1 cellular context compared by ENCODE assay signal in the genomic region with DNA sequence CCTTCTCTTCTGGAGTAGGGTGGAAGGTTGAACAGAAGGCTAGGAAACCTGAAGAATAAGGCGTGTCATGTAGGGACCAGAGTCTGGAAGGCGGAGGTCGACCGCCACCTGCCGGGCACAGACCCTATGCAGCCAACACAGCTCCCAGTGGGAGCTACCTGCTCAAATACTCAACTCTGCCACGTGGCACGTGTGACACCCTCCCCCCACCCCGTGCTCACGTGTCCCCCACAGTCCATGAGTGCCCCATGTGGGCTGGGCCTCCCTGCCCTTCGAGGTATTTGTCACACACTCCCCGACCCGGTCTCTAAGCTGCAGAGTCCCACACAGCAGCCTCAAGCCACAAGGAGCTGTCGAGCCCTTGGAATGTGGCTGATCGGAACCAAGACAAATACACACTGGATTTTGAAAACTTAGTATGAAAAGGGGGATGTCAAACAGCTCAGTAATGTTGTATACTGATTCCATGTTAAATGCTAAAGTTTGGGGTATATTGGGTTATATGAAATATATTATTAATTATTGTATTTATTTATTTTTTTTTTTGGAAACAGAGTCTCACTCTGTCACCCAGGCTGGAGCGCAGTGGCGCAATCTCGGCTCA.
A peak's percentile ranks its signal among the peaks of the same experiment; 100 is the strongest.
TF ChIP-seq lines count a peak whose summit lies in the region.

No MANE protein-coding gene starts in this region.

TF ChIP-seq in HepG2, 621 proteins besides CTCF, POLR2A, EP300 and RAD21 (continued from another document and continues in another):
- TF ChIP-seq, protein P1, sequence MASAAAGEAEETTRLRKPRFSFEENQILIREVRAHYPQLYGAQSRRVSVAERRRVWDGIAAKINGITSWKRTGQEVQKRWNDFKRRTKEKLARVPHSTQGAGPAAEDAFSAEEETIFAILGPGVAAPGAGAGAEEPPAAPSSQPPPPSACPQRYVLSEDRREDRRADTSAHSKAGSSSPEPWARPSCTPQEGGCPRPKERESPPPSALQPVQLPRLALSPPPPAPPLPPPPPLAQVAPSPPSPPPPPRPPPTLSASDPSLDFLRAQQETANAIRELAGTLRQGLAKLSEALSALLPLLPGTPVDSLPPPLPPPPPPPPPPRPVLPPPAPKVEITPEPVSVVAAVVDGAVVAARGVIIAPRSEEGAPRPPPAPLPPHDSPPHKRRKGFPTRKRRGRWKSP (CRISPR knock-in tag; IDR thresholded peaks at IDR 0.05): peak; percentile 56; the same call in 1 of the 2 replicates
- TF ChIP-seq ZNF44 (CRISPR knock-in tag; IDR thresholded peaks at IDR 0.05) (no peak), IKZF4 (CRISPR knock-in tag; IDR thresholded peaks at IDR 0.05; ENCODE audit: borderline replicate concordance, low read depth, not compliant biosample characterization) (peak; percentile 72), ZSCAN21 (CRISPR knock-in tag; IDR thresholded peaks at IDR 0.05; ENCODE audit: borderline replicate concordance) (peak; percentile 73; the same call in 1 of the 2 replicates), ZNF737 (CRISPR knock-in tag; IDR thresholded peaks at IDR 0.05; ENCODE audit: borderline replicate concordance) (no peak), DNMT3B (CRISPR knock-in tag; conservative IDR thresholded peaks at IDR 0.05) (peak; percentile 84), MYC (CRISPR knock-in tag; IDR thresholded peaks at IDR 0.05; ENCODE audit: borderline replicate concordance) (peak; percentile 98), JUND (CRISPR knock-in tag; IDR thresholded peaks at IDR 0.05) (no peak), TARDBP (CRISPR knock-in tag; IDR thresholded peaks at IDR 0.05) (peak; percentile 82), PLRG1 (conservative IDR thresholded peaks at IDR 0.05) (no peak), ZNF326 (CRISPR knock-in tag; IDR thresholded peaks at IDR 0.05; ENCODE audit: borderline replicate concordance) (no peak), ZMYM2 (CRISPR knock-in tag; IDR thresholded peaks at IDR 0.05) (no peak), RARA (CRISPR knock-in tag; IDR thresholded peaks at IDR 0.05) (no peak), ZC3H4 (CRISPR knock-in tag; IDR thresholded peaks at IDR 0.05; ENCODE audit: borderline replicate concordance) (peak; percentile 39; the same call in 1 of the 2 replicates), ZNF678 (CRISPR knock-in tag; IDR thresholded peaks at IDR 0.05) (0 out of 2 replicates have a peak, but pooled peaks have one; percentile 45), ZNF670 (CRISPR knock-in tag; IDR thresholded peaks at IDR 0.05; ENCODE audit: borderline replicate concordance) (no peak), ZNF747 (CRISPR knock-in tag; IDR thresholded peaks at IDR 0.05; ENCODE audit: borderline replicate concordance) (no peak), AGO1 (IDR thresholded peaks at IDR 0.05; ENCODE audit: low read depth, low read length, poor library complexity, severe bottlenecking) (no peak), FOXC1 (CRISPR knock-in tag; IDR thresholded peaks at IDR 0.05; ENCODE audit: borderline replicate concordance) (peak; percentile 88; the same call in 1 of the 2 replicates), PTBP1 (IDR thresholded peaks at IDR 0.05; ENCODE audit: low read depth, low read length, poor library complexity, severe bottlenecking) (no peak), RNF2 (conservative IDR thresholded peaks at IDR 0.05; ENCODE audit: low read depth) (peak; percentile 89), NFE2L1 (CRISPR knock-in tag; IDR thresholded peaks at IDR 0.05; ENCODE audit: borderline replicate concordance) (no peak), KDM1A (CRISPR knock-in tag; IDR thresholded peaks at IDR 0.05) (no peak), HNRNPK (IDR thresholded peaks at IDR 0.05; ENCODE audit: low read depth, low read length, poor library complexity, severe bottlenecking) (no peak), SIX4 (CRISPR knock-in tag; IDR thresholded peaks at IDR 0.05) (no peak), PITX1 (CRISPR knock-in tag; IDR thresholded peaks at IDR 0.05) (peak; percentile 75; the same call in 1 of the 2 replicates)
- TF ChIP-seq, protein P2, sequence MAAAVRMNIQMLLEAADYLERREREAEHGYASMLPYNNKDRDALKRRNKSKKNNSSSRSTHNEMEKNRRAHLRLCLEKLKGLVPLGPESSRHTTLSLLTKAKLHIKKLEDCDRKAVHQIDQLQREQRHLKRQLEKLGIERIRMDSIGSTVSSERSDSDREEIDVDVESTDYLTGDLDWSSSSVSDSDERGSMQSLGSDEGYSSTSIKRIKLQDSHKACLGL (CRISPR knock-in tag; IDR thresholded peaks at IDR 0.05): peak; percentile 81; the same call in 1 of the 2 replicates
- TF ChIP-seq, protein P3, sequence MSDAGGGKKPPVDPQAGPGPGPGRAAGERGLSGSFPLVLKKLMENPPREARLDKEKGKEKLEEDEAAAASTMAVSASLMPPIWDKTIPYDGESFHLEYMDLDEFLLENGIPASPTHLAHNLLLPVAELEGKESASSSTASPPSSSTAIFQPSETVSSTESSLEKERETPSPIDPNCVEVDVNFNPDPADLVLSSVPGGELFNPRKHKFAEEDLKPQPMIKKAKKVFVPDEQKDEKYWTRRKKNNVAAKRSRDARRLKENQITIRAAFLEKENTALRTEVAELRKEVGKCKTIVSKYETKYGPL (CRISPR knock-in tag; IDR thresholded peaks at IDR 0.05): no peak
- TF ChIP-seq, protein P4, sequence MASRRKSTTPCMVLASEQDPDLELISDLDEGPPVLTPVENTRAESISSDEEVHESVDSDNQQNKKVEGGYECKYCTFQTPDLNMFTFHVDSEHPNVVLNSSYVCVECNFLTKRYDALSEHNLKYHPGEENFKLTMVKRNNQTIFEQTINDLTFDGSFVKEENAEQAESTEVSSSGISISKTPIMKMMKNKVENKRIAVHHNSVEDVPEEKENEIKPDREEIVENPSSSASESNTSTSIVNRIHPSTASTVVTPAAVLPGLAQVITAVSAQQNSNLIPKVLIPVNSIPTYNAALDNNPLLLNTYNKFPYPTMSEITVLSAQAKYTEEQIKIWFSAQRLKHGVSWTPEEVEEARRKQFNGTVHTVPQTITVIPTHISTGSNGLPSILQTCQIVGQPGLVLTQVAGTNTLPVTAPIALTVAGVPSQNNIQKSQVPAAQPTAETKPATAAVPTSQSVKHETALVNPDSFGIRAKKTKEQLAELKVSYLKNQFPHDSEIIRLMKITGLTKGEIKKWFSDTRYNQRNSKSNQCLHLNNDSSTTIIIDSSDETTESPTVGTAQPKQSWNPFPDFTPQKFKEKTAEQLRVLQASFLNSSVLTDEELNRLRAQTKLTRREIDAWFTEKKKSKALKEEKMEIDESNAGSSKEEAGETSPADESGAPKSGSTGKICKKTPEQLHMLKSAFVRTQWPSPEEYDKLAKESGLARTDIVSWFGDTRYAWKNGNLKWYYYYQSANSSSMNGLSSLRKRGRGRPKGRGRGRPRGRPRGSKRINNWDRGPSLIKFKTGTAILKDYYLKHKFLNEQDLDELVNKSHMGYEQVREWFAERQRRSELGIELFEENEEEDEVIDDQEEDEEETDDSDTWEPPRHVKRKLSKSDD (CRISPR knock-in tag; IDR thresholded peaks at IDR 0.05; ENCODE audit: low read depth): 0 out of 2 replicates have a peak, but pooled peaks have one; percentile 17
- TF ChIP-seq, protein P5, sequence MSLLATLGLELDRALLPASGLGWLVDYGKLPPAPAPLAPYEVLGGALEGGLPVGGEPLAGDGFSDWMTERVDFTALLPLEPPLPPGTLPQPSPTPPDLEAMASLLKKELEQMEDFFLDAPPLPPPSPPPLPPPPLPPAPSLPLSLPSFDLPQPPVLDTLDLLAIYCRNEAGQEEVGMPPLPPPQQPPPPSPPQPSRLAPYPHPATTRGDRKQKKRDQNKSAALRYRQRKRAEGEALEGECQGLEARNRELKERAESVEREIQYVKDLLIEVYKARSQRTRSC (CRISPR knock-in tag; IDR thresholded peaks at IDR 0.05; ENCODE audit: low read depth): 0 out of 2 replicates have a peak, but pooled peaks have one; percentile 64
- TF ChIP-seq, protein P6, sequence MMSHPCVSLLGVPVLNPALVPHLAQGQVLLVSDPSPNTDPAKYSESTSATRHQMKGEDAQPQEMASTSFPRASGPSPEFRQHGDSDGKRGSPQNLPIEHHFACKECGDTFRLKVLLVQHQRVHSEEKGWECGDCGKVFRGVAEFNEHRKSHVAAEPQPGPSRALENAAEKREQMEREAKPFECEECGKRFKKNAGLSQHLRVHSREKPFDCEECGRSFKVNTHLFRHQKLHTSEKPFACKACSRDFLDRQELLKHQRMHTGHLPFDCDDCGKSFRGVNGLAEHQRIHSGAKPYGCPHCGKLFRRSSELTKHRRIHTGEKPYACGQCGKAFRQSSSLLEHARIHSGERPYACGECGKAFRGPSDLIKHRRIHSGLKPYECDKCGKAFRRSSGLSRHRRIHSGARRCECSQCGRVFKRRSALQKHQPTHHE (CRISPR knock-in tag; IDR thresholded peaks at IDR 0.05; ENCODE audit: borderline replicate concordance): no peak; the same call in 1 of the 2 replicates
- TF ChIP-seq, protein P7, sequence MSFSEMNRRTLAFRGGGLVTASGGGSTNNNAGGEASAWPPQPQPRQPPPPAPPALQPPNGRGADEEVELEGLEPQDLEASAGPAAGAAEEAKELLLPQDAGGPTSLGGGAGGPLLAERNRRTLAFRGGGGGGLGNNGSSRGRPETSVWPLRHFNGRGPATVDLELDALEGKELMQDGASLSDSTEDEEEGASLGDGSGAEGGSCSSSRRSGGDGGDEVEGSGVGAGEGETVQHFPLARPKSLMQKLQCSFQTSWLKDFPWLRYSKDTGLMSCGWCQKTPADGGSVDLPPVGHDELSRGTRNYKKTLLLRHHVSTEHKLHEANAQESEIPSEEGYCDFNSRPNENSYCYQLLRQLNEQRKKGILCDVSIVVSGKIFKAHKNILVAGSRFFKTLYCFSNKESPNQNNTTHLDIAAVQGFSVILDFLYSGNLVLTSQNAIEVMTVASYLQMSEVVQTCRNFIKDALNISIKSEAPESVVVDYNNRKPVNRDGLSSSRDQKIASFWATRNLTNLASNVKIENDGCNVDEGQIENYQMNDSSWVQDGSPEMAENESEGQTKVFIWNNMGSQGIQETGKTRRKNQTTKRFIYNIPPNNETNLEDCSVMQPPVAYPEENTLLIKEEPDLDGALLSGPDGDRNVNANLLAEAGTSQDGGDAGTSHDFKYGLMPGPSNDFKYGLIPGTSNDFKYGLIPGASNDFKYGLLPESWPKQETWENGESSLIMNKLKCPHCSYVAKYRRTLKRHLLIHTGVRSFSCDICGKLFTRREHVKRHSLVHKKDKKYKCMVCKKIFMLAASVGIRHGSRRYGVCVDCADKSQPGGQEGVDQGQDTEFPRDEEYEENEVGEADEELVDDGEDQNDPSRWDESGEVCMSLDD (CRISPR knock-in tag; IDR thresholded peaks at IDR 0.05; ENCODE audit: borderline replicate concordance): no peak
- TF ChIP-seq, protein P8, sequence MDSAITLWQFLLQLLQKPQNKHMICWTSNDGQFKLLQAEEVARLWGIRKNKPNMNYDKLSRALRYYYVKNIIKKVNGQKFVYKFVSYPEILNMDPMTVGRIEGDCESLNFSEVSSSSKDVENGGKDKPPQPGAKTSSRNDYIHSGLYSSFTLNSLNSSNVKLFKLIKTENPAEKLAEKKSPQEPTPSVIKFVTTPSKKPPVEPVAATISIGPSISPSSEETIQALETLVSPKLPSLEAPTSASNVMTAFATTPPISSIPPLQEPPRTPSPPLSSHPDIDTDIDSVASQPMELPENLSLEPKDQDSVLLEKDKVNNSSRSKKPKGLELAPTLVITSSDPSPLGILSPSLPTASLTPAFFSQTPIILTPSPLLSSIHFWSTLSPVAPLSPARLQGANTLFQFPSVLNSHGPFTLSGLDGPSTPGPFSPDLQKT (CRISPR knock-in tag; IDR thresholded peaks at IDR 0.05; ENCODE audit: borderline replicate concordance): no peak
- TF ChIP-seq, protein P9, sequence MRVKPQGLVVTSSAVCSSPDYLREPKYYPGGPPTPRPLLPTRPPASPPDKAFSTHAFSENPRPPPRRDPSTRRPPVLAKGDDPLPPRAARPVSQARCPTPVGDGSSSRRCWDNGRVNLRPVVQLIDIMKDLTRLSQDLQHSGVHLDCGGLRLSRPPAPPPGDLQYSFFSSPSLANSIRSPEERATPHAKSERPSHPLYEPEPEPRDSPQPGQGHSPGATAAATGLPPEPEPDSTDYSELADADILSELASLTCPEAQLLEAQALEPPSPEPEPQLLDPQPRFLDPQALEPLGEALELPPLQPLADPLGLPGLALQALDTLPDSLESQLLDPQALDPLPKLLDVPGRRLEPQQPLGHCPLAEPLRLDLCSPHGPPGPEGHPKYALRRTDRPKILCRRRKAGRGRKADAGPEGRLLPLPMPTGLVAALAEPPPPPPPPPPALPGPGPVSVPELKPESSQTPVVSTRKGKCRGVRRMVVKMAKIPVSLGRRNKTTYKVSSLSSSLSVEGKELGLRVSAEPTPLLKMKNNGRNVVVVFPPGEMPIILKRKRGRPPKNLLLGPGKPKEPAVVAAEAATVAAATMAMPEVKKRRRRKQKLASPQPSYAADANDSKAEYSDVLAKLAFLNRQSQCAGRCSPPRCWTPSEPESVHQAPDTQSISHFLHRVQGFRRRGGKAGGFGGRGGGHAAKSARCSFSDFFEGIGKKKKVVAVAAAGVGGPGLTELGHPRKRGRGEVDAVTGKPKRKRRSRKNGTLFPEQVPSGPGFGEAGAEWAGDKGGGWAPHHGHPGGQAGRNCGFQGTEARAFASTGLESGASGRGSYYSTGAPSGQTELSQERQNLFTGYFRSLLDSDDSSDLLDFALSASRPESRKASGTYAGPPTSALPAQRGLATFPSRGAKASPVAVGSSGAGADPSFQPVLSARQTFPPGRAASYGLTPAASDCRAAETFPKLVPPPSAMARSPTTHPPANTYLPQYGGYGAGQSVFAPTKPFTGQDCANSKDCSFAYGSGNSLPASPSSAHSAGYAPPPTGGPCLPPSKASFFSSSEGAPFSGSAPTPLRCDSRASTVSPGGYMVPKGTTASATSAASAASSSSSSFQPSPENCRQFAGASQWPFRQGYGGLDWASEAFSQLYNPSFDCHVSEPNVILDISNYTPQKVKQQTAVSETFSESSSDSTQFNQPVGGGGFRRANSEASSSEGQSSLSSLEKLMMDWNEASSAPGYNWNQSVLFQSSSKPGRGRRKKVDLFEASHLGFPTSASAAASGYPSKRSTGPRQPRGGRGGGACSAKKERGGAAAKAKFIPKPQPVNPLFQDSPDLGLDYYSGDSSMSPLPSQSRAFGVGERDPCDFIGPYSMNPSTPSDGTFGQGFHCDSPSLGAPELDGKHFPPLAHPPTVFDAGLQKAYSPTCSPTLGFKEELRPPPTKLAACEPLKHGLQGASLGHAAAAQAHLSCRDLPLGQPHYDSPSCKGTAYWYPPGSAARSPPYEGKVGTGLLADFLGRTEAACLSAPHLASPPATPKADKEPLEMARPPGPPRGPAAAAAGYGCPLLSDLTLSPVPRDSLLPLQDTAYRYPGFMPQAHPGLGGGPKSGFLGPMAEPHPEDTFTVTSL (CRISPR knock-in tag; IDR thresholded peaks at IDR 0.05; ENCODE audit: borderline replicate concordance): no peak
- TF ChIP-seq, protein P10, sequence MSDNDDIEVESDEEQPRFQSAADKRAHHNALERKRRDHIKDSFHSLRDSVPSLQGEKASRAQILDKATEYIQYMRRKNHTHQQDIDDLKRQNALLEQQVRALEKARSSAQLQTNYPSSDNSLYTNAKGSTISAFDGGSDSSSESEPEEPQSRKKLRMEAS (IDR thresholded peaks at IDR 0.05): peak; percentile 99
